Comparison of ENCODE assay signal across 28 cellular contexts in genomic region chr12:12799163-12799920, GRCh38.
"Had no signal": no experiment of that assay in that cellular context is flagged by ENCODE, and none has a peak within 500 bp of the region (broad histone marks: within the 10 kb centered on the region; RNA-seq: fewer than 3 reads in every experiment).

No MANE protein-coding gene starts in this region.

- H3K9me3 Mint-ChIP-seq: activated B cell treated with CpG ODN at 0.5 μM for 24 hours; activated T-cell treated with anti-CD3 and anti-CD28 coated beads, Interleukin-2, amount 50 U/mL, for 72 hours; nephron; stimulated activated naive CD8-positive, alpha-beta T cell treated with anti-CD3 and anti-CD28 coated beads, Interleukin-15, Interleukin-2, amounts not matched to agents 100 ng/mL and 50 ng/mL, for 24 hours; T-helper 2 cell treated with Interferon-gamma antibody and Interleukin-4, amounts not matched to agents 5 μg/mL and 100 μg/mL, for 36 hours had no signal

- H3K36me3 Mint-ChIP-seq: activated CD8-positive, alpha-beta memory T cell treated with anti-CD3 and anti-CD28 coated beads, Interleukin-2, amount 10 ng/mL, durations not matched to agents 7 days and 5 days; activated naive CD4-positive, alpha-beta T cell treated with anti-CD3 and anti-CD28 coated beads, Interleukin-2, amount 50 U/mL, for 72 hours had no signal

- DNase-seq: activated B cell treated with CpG ODN at 0.5 μM for 24 hours; activated CD4-positive, alpha-beta T cell treated with anti-CD3 and anti-CD28 coated beads, Interleukin-2, amount 50 U/mL, for 1 hour; activated CD8-positive, alpha-beta memory T cell treated with anti-CD3 and anti-CD28 coated beads, Interleukin-2, amount 10 ng/mL, durations not matched to agents 7 days and 5 days; activated CD8-positive, alpha-beta T cell treated with anti-CD3 and anti-CD28 coated beads, Interleukin-2, amount 10 ng/mL, durations not matched to agents 7 days and 5 days; activated naive CD4-positive, alpha-beta T cell; activated T-cell treated with anti-CD3 and anti-CD28 coated beads for 4 hours; activated T-cell treated with anti-CD3 and anti-CD28 coated beads, Interleukin-2, amount 50 U/mL, for 72 hours; aorta; body of pancreas; cerebellar nuclear complex; esophagus squamous epithelium; foreskin melanocyte; heart right ventricle; left ventricle myocardium inferior; ovary; right lobe of liver; stimulated activated CD4-positive, alpha-beta T cell treated with anti-CD3 and anti-CD28 coated beads, Interleukin-4, amount 100 ng/mL, for 1 hour; substantia nigra; T-helper 1 cell; upper lobe of left lung had no signal

- ATAC-seq: activated CD8-positive, alpha-beta memory T cell treated with anti-CD3 and anti-CD28 coated beads, Interleukin-2, amount 10 ng/mL, durations not matched to agents 7 days and 5 days; activated CD8-positive, alpha-beta T cell treated with anti-CD3 and anti-CD28 coated beads, Interleukin-2, amount 10 ng/mL, durations not matched to agents 7 days and 5 days; activated naive CD4-positive, alpha-beta T cell treated with anti-CD3 and anti-CD28 coated beads, Interleukin-2, amount 50 U/mL, for 72 hours; activated T-cell treated with anti-CD3 and anti-CD28 coated beads, Interleukin-2, amount 50 U/mL, for 72 hours; body of pancreas; heart right ventricle had no signal

- H3K4me3 Mint-ChIP-seq: activated B cell treated with CpG ODN at 0.5 μM for 24 hours; activated CD8-positive, alpha-beta memory T cell treated with anti-CD3 and anti-CD28 coated beads, Interleukin-2, amount 10 ng/mL, durations not matched to agents 7 days and 5 days; activated CD8-positive, alpha-beta T cell treated with anti-CD3 and anti-CD28 coated beads, Interleukin-2, amount 10 ng/mL, durations not matched to agents 7 days and 5 days; activated T-cell treated with anti-CD3 and anti-CD28 coated beads, Interleukin-2, amount 50 U/mL, for 72 hours; nephron; stimulated activated naive CD8-positive, alpha-beta T cell treated with anti-CD3 and anti-CD28 coated beads, Interleukin-15, Interleukin-2, amounts not matched to agents 100 ng/mL and 50 ng/mL, for 24 hours; T-helper 2 cell treated with Interferon-gamma antibody and Interleukin-4, amounts not matched to agents 5 μg/mL and 100 μg/mL, for 36 hours had no signal

- H3K27me3 Mint-ChIP-seq: activated B cell treated with CpG ODN at 0.5 μM for 24 hours; activated CD8-positive, alpha-beta memory T cell treated with anti-CD3 and anti-CD28 coated beads, Interleukin-2, amount 10 ng/mL, durations not matched to agents 7 days and 5 days; progenitor cell of endocrine pancreas; stimulated activated naive CD8-positive, alpha-beta T cell treated with anti-CD3 and anti-CD28 coated beads, Interleukin-15, Interleukin-2, amounts not matched to agents 100 ng/mL and 50 ng/mL, for 24 hours had no signal

- H3K4me3 ChIP-seq: body of pancreas, cardiac muscle cell, coronary artery, esophagus squamous epithelium, heart right ventricle, left ventricle myocardium inferior, lung, ovary, right lobe of liver, upper lobe of left lung had no signal

- H3K27me3 ChIP-seq: body of pancreas, cardiac muscle cell, esophagus squamous epithelium, heart right ventricle, ovary, right lobe of liver, upper lobe of left lung had no signal

- H3K27ac ChIP-seq: body of pancreas, cardiac muscle cell, coronary artery, heart right ventricle, left ventricle myocardium inferior, ovary, right lobe of liver, upper lobe of left lung had no signal

- H3K36me3 ChIP-seq: cardiac muscle cell, esophagus squamous epithelium, heart right ventricle, left ventricle myocardium inferior, ovary, right lobe of liver, upper lobe of left lung had no signal

- H3K9me3 ChIP-seq: body of pancreas, esophagus squamous epithelium, heart right ventricle, left ventricle myocardium inferior, ovary, right lobe of liver, upper lobe of left lung had no signal

- H3K27ac Mint-ChIP-seq: activated B cell treated with CpG ODN at 0.5 μM for 24 hours; activated CD8-positive, alpha-beta memory T cell treated with anti-CD3 and anti-CD28 coated beads, Interleukin-2, amount 10 ng/mL, durations not matched to agents 7 days and 5 days; activated CD8-positive, alpha-beta T cell treated with anti-CD3 and anti-CD28 coated beads, Interleukin-2, amount 10 ng/mL, durations not matched to agents 7 days and 5 days; activated T-cell treated with anti-CD3 and anti-CD28 coated beads, Interleukin-2, amount 50 U/mL, for 72 hours; progenitor cell of endocrine pancreas; stimulated activated naive CD8-positive, alpha-beta T cell treated with anti-CD3 and anti-CD28 coated beads, Interleukin-15, Interleukin-2, amounts not matched to agents 100 ng/mL and 50 ng/mL, for 24 hours had no signal

- H3K4me1 ChIP-seq: body of pancreas, right lobe of liver had no signal
